Comparison of ENCODE assay signal across 29 cellular contexts in the genomic region with DNA sequence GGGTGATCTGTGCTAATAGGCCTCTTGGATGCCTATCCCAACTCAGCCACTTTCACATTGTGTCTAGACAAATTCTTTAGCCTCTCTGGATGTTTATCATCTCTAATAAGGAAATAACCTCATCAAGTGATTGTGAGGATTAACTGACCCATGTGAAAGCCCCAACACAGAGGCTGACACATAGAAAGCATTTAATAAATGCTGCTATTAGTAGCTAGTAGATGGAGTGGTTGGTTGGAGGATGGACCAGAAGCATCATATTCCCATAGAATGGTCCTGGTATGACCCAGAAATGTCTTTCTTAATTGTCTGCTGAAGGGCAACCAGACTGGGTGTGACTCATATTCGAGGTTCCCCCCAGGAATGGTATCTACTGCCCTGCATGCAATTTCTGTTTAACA.
DNase-seq lines count a peak whose midpoint lies in the region; ATAC-seq, FAIRE-seq and TF ChIP-seq lines count a peak whose summit lies in the region.
"Had no signal": no experiment of that assay in that cellular context is flagged by ENCODE, and none has a peak within 500 bp of the region (broad histone marks: within the 10 kb centered on the region; RNA-seq: fewer than 3 reads in every experiment).

No MANE protein-coding gene starts in this region.

- TF ChIP-seq CTCF in astrocyte (IDR thresholded peaks at IDR 0.05; ENCODE audit: insufficient read depth, low read depth, low read length), result no peak
- no peak for TF ChIP-seq CTCF in smooth muscle cell (IDR thresholded peaks at IDR 0.05; ENCODE audit: borderline replicate concordance, insufficient read depth, poor library complexity, severe bottlenecking)

- DNase-seq in GM23248 (peak; percentile 41), astrocyte (ENCODE audit: low read depth) (peak; percentile 76), hepatic stellate cell (ENCODE audit: low spot score) (peak; percentile 19), smooth muscle cell (lab: John Stamatoyannopoulos, UW; ENCODE audit: unreplicated experiment) (no peak), Ammon's horn (ENCODE audit: low spot score) (no peak)
- no peak for DNase-seq in activated naive CD8-positive, alpha-beta T cell treated with anti-CD3 and anti-CD28 coated beads, Interleukin-2, amount 50 U/mL, for 24 hours
- DNase-seq in effector memory CD8-positive, alpha-beta T cell, result no peak
- DNase-seq: activated gamma-delta T cell; activated naive CD8-positive, alpha-beta T cell treated with anti-CD3 and anti-CD28 coated beads for 36 hours; activated T-cell treated with anti-CD3 and anti-CD28 coated beads, Interleukin-2, amount 50 U/mL, for 24 hours; Calu3; CD4-positive, CD25-positive, alpha-beta regulatory T cell; cerebellar nuclear complex; DND-41; dorsolateral prefrontal cortex; hypothalamus; NCI-H1417; NCI-H2081; NCI-H526; PC-3; right lobe of liver; stimulated activated CD4-positive, alpha-beta T cell treated with anti-CD3 and anti-CD28 coated beads, Interleukin-4, amount 100 ng/mL, for 1 hour had no signal

- 45 to 50% methylated on average over 1 of the region's 1 CpG for WGBS in GM23248 (ENCODE audit: low coverage in 1 of 2, low lambda C conversion rate in 2 of 2, missing lambda C conversion rate in 2 of 2), 2 experiments
- 36% methylated on average over 1 of the region's 1 CpG for WGBS in smooth muscle cell (ENCODE audit: low lambda C conversion rate)

- H3K9me3 ChIP-seq in GM23248 (ENCODE audit: low read depth) (no peaks in the 10 kb centered on the region), astrocyte (ENCODE audit: insufficient read depth, low read depth, low read length) (no peaks in the 10 kb centered on the region), smooth muscle cell (replicated peaks; ENCODE audit: low read depth) (no peaks in the 10 kb centered on the region)
- H3K9me3 ChIP-seq: right lobe of liver, tibial nerve had no signal

- H4K20me1 ChIP-seq in GM23248 (ENCODE audit: insufficient read depth), result no peaks in the 10 kb centered on the region
- no peaks in the 10 kb centered on the region for H4K20me1 ChIP-seq in astrocyte (ENCODE audit: insufficient read depth, low read length)
- H4K20me1 ChIP-seq in smooth muscle cell (ENCODE audit: low read depth), result no peaks in the 10 kb centered on the region

- H3K36me3 ChIP-seq in GM23248 (ENCODE audit: low read depth) (no peaks in the 10 kb centered on the region), astrocyte (ENCODE audit: insufficient read depth, low read length) (no peaks in the 10 kb centered on the region), smooth muscle cell (ENCODE audit: low read depth) (no peaks in the 10 kb centered on the region)
- H3K36me3 ChIP-seq: right lobe of liver, tibial nerve had no signal

- no peak for ATAC-seq in activated naive CD8-positive, alpha-beta T cell treated with anti-CD3 and anti-CD28 coated beads, Interleukin-2, amount 50 U/mL, for 24 hours
- ATAC-seq in effector memory CD8-positive, alpha-beta T cell (replicated peaks), result no peak
- ATAC-seq: PC-3, right lobe of liver, SK-N-SH treated with all-trans-retinoic acid at 6 μM for 48 hours had no signal

- no peaks in the 10 kb centered on the region for H3K9me2 ChIP-seq in GM23248 (ENCODE audit: insufficient read depth)

- H3K9me3 Mint-ChIP-seq in astrocyte (ENCODE audit: unreplicated experiment), result peaks cover 7% of the 10 kb centered on the region
- no peaks in the 10 kb centered on the region for H3K9me3 Mint-ChIP-seq in activated naive CD8-positive, alpha-beta T cell treated with anti-CD3 and anti-CD28 coated beads, Interleukin-2, amount 50 U/mL, for 24 hours
- H3K9me3 Mint-ChIP-seq in effector memory CD8-positive, alpha-beta T cell, result no peaks in the 10 kb centered on the region
- H3K9me3 Mint-ChIP-seq: activated naive CD8-positive, alpha-beta T cell treated with anti-CD3 and anti-CD28 coated beads for 36 hours; activated T-cell treated with anti-CD3 and anti-CD28 coated beads, Interleukin-2, amount 50 U/mL, for 24 hours; memory B cell; T-helper 1 cell treated with Interleukin-12 subunit alpha and Interleukin-12 subunit beta and Interleukin-4 antibody, amounts not matched to agents 30 μg/mL and 1 μg/mL, for 36 hours had no signal

- peak overlapping the region; percentile 21 for H3K27ac Mint-ChIP-seq in astrocyte (ENCODE audit: unreplicated experiment)
- H3K27ac Mint-ChIP-seq in activated naive CD8-positive, alpha-beta T cell treated with anti-CD3 and anti-CD28 coated beads, Interleukin-2, amount 50 U/mL, for 24 hours, result no peak overlapping the region
- no peak overlapping the region for H3K27ac Mint-ChIP-seq in effector memory CD8-positive, alpha-beta T cell
- H3K27ac Mint-ChIP-seq: activated naive CD8-positive, alpha-beta T cell treated with anti-CD3 and anti-CD28 coated beads for 36 hours; activated T-cell treated with anti-CD3 and anti-CD28 coated beads, Interleukin-2, amount 50 U/mL, for 24 hours; CD4-positive, CD25-positive, alpha-beta regulatory T cell; memory B cell; T-helper 1 cell treated with Interleukin-12 subunit alpha and Interleukin-12 subunit beta and Interleukin-4 antibody, amounts not matched to agents 30 μg/mL and 1 μg/mL, for 36 hours had no signal

- peaks cover 24% of the 10 kb centered on the region for H3F3A ChIP-seq in GM23248 (ENCODE audit: insufficient read depth)
- peaks cover 8% of the 10 kb centered on the region for H3F3A ChIP-seq in smooth muscle cell (ENCODE audit: low read depth)

- no peaks in the 10 kb centered on the region for H3K36me3 Mint-ChIP-seq in astrocyte (ENCODE audit: low read depth, unreplicated experiment)
- H3K36me3 Mint-ChIP-seq in activated naive CD8-positive, alpha-beta T cell treated with anti-CD3 and anti-CD28 coated beads, Interleukin-2, amount 50 U/mL, for 24 hours (ENCODE audit: low read depth), result no peaks in the 10 kb centered on the region
- no peaks in the 10 kb centered on the region for H3K36me3 Mint-ChIP-seq in effector memory CD8-positive, alpha-beta T cell (ENCODE audit: insufficient read depth)
- H3K36me3 Mint-ChIP-seq: activated naive CD8-positive, alpha-beta T cell treated with anti-CD3 and anti-CD28 coated beads for 36 hours; CD4-positive, CD25-positive, alpha-beta regulatory T cell; memory B cell had no signal

- H3K4me1 ChIP-seq in GM23248 (ENCODE audit: insufficient read depth) (peaks cover 20% of the 10 kb centered on the region), astrocyte (ENCODE audit: insufficient read depth, low read length) (peaks cover 26% of the 10 kb centered on the region), smooth muscle cell (ENCODE audit: low read depth) (no peaks in the 10 kb centered on the region)
- H3K4me1 ChIP-seq: right lobe of liver had no signal

- no peak overlapping the region for H3K4me2 ChIP-seq in GM23248 (ENCODE audit: unreplicated experiment)
- no peak overlapping the region for H3K4me2 ChIP-seq in astrocyte (ENCODE audit: low read length)
- H3K4me2 ChIP-seq in smooth muscle cell, result no peak overlapping the region
- H3K4me2 ChIP-seq: KMS-11 had no signal

- H2AFZ ChIP-seq in GM23248 (no peak overlapping the region), astrocyte (ENCODE audit: low read depth, low read length) (no peak overlapping the region), smooth muscle cell (ENCODE audit: low read depth) (peak overlapping the region; percentile 10)

- no peak overlapping the region for H3K4me3 Mint-ChIP-seq in astrocyte (ENCODE audit: unreplicated experiment)
- H3K4me3 Mint-ChIP-seq in activated naive CD8-positive, alpha-beta T cell treated with anti-CD3 and anti-CD28 coated beads, Interleukin-2, amount 50 U/mL, for 24 hours, result no peak overlapping the region
- no peak overlapping the region for H3K4me3 Mint-ChIP-seq in effector memory CD8-positive, alpha-beta T cell
- H3K4me3 Mint-ChIP-seq: activated naive CD8-positive, alpha-beta T cell treated with anti-CD3 and anti-CD28 coated beads for 36 hours; activated T-cell treated with anti-CD3 and anti-CD28 coated beads, Interleukin-2, amount 50 U/mL, for 24 hours; CD4-positive, CD25-positive, alpha-beta regulatory T cell; memory B cell; neural crest cell; T-helper 1 cell treated with Interleukin-12 subunit alpha and Interleukin-12 subunit beta and Interleukin-4 antibody, amounts not matched to agents 30 μg/mL and 1 μg/mL, for 36 hours had no signal

- peak; percentile 85 for FAIRE-seq in astrocyte (lab: Jason Lieb, UNC)
- FAIRE-seq: H1 had no signal

- H3K9ac ChIP-seq in GM23248 (no peak overlapping the region), astrocyte (ENCODE audit: low read length) (no peak overlapping the region), smooth muscle cell (ENCODE audit: low read depth) (no peak overlapping the region)
- H3K9ac ChIP-seq: KMS-11 had no signal

- in situ Hi-C loops in GM23248 (cut with MboI), result no loop called here

- H3K79me2 ChIP-seq in GM23248 (ENCODE audit: insufficient read depth), result no peaks in the 10 kb centered on the region
- no peaks in the 10 kb centered on the region for H3K79me2 ChIP-seq in astrocyte (ENCODE audit: insufficient read depth, low read length)
- H3K79me2 ChIP-seq in smooth muscle cell (ENCODE audit: low read depth), result no peaks in the 10 kb centered on the region

- H3K4me1 Mint-ChIP-seq in astrocyte (ENCODE audit: low read depth, unreplicated experiment), result peaks cover 22% of the 10 kb centered on the region
- peaks cover 27% of the 10 kb centered on the region for H3K4me1 Mint-ChIP-seq in activated naive CD8-positive, alpha-beta T cell treated with anti-CD3 and anti-CD28 coated beads, Interleukin-2, amount 50 U/mL, for 24 hours
- peaks cover 9 to 10% of the 10 kb centered on the region in 2 donors for H3K4me1 Mint-ChIP-seq in effector memory CD8-positive, alpha-beta T cell (ENCODE audit: low read depth in 2 of 2)
- H3K4me1 Mint-ChIP-seq: memory B cell had no signal

- H3K27ac ChIP-seq in GM23248 (no peak overlapping the region), astrocyte (ENCODE audit: low read depth, low read length) (peak overlapping the region; percentile 13), smooth muscle cell (ENCODE audit: low read depth) (peak overlapping the region; percentile 87)
- H3K27ac ChIP-seq: dorsolateral prefrontal cortex, KMS-11, right lobe of liver, tibial nerve had no signal

- H3K27me3 Mint-ChIP-seq in astrocyte (ENCODE audit: low read depth, unreplicated experiment), result no peaks in the 10 kb centered on the region
- peaks cover 1% of the 10 kb centered on the region for H3K27me3 Mint-ChIP-seq in activated naive CD8-positive, alpha-beta T cell treated with anti-CD3 and anti-CD28 coated beads, Interleukin-2, amount 50 U/mL, for 24 hours
- no peaks in the 10 kb centered on the region for H3K27me3 Mint-ChIP-seq in effector memory CD8-positive, alpha-beta T cell
- H3K27me3 Mint-ChIP-seq: activated naive CD8-positive, alpha-beta T cell treated with anti-CD3 and anti-CD28 coated beads for 36 hours; activated T-cell treated with anti-CD3 and anti-CD28 coated beads, Interleukin-2, amount 50 U/mL, for 24 hours had no signal

- no peak overlapping the region for H3K4me3 ChIP-seq in GM23248
- no peak overlapping the region for H3K4me3 ChIP-seq in astrocyte (ENCODE audit: insufficient read depth, low read depth, low read length)
- no peak overlapping the region for H3K4me3 ChIP-seq in smooth muscle cell
- H3K4me3 ChIP-seq: dorsolateral prefrontal cortex, right lobe of liver, tibial nerve had no signal

- H3K27me3 ChIP-seq in GM23248 (replicated peaks; ENCODE audit: insufficient read depth) (no peaks in the 10 kb centered on the region), astrocyte (ENCODE audit: insufficient read depth, low read length) (no peaks in the 10 kb centered on the region), smooth muscle cell (ENCODE audit: low read depth) (no peaks in the 10 kb centered on the region)
- H3K27me3 ChIP-seq: dorsolateral prefrontal cortex, right lobe of liver, tibial nerve had no signal

Comparison
In these comparisons a context has a peak if more than half of its experiments do, and no peak if none do; other contexts are left out.
1. DNase-seq: peak in GM23248 (single experiment), astrocyte (single experiment) and hepatic stellate cell (single experiment); none in smooth muscle cell (single experiment), activated naive CD8-positive, alpha-beta T cell treated with anti-CD3 and anti-CD28 coated beads, Interleukin-2, amount 50 U/mL, for 24 hours (single experiment), Ammon's horn (single experiment) and effector memory CD8-positive, alpha-beta T cell (0 of 3).